14 cellular contexts compared by ENCODE assay signal in the genomic region with DNA sequence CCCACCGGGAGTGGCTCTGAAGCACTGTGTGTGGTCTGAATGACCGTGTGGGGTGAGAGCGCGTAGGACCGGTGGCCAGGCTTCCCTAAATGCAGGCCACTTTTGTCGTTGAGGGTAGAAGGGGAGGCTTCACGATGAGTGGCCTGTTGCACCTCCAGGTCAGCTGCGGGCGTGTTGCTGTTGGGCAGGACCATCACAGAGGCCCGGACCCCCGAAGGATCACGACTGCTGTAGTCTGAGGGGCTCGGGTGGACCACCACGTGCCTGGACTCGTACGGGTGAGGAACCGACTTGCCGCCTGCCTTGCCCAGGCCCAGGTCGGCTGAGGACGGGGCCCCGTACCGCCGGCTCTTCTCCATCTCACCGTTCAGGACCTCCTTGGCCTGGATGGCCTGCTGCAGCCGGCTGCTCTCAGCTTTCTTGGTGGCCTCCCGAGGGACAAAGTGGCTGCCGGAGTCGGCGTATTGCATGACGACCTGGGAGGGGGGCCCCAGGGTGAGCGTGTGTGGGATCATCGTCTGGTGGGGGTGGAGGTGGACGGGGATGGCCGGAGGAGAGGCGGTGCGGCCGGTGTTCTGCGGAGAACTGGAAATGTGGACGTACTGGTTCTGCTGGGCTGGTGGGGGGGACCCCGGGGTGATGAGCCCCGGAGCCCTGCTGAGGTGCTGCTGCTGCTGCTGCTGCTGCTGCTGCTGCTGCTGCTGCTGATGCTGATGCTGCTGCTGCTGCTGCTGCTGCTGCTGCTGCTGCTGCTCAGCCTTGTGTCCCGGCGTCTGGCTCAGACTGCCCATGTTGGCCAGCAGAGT.
DNase-seq lines count a peak whose midpoint lies in the region; ATAC-seq and TF ChIP-seq lines count a peak whose summit lies in the region.
"Had no signal": no experiment of that assay in that cellular context is flagged by ENCODE, and none has a peak within 500 bp of the region (broad histone marks: within the 10 kb centered on the region; RNA-seq: fewer than 3 reads in every experiment).

No MANE protein-coding gene starts in this region.

- H3K27ac ChIP-seq in right cardiac atrium (ENCODE audit: low read length): no peak overlapping the region
- no peak overlapping the region for H3K27ac ChIP-seq in substantia nigra (ENCODE audit: low read depth, low read length, poor library complexity, severe bottlenecking)
- H3K27ac ChIP-seq: HL-60 had no signal

- 95% methylated on average over 43 of the region's 43 CpGs for WGBS in right cardiac atrium

- peak in 2 of 3 donors; percentile 42 to 66 for DNase-seq in right cardiac atrium
- no peak for DNase-seq in left cardiac atrium
- DNase-seq in sciatic nerve (ENCODE audit: low spot score): peak; percentile 55
- no peak for DNase-seq in osteocyte (ENCODE audit: extremely low spot score, unreplicated experiment)
- DNase-seq in substantia nigra (lab: John Stamatoyannopoulos, UW): no peak
- DNase-seq: BE2C; C1 segment of cervical spinal cord; Caco-2; CD4-positive, alpha-beta T cell; GOT3; H9 had no signal

- no peaks in the 10 kb centered on the region for H3K9me3 ChIP-seq in right cardiac atrium (ENCODE audit: control insufficient read depth, low read length)
- H3K9me3 ChIP-seq: BE2C, Caco-2 had no signal

- ATAC-seq in right cardiac atrium (no peak), left cardiac atrium (no peak), sciatic nerve (no peak), HG03108 (IDR thresholded peaks at IDR 0.05; ENCODE audit: unreplicated experiment) (no peak)
- no peak for ATAC-seq in activated T-helper 17 cell treated with anti-CD3 and anti-CD28 coated beads, Interleukin-2, amount 50 U/mL, for 72 hours (replicated peaks)

- H3K27me3 ChIP-seq in right cardiac atrium (ENCODE audit: control insufficient read depth, insufficient read depth): no peaks in the 10 kb centered on the region
- H3K27me3 ChIP-seq: BE2C had no signal

- H3K36me3 Mint-ChIP-seq in activated T-helper 17 cell treated with anti-CD3 and anti-CD28 coated beads, Interleukin-2, amount 50 U/mL, for 72 hours (ENCODE audit: low read depth): peaks cover 57% of the 10 kb centered on the region
- peaks cover 26% of the 10 kb centered on the region for H3K36me3 Mint-ChIP-seq in osteocyte (ENCODE audit: unreplicated experiment)

- intact Hi-C loops in right cardiac atrium (cut with DNase I) (no loop called here), left cardiac atrium (cut with DNase I) (no loop called here), sciatic nerve (cut with DNase I) (loop anchor here (5.0 kb wide), 1 partner anchor 100 kb away; no protein-coding TSS in a partner anchor)

- peaks cover 29% of the 10 kb centered on the region for H3K4me1 Mint-ChIP-seq in activated T-helper 17 cell treated with anti-CD3 and anti-CD28 coated beads, Interleukin-2, amount 50 U/mL, for 72 hours
- peaks cover 11% of the 10 kb centered on the region for H3K4me1 Mint-ChIP-seq in osteocyte (ENCODE audit: unreplicated experiment)

- no peaks in the 10 kb centered on the region for H3K4me1 ChIP-seq in right cardiac atrium (ENCODE audit: control insufficient read depth, insufficient read depth, low read length)

- H3K9me3 Mint-ChIP-seq in activated T-helper 17 cell treated with anti-CD3 and anti-CD28 coated beads, Interleukin-2, amount 50 U/mL, for 72 hours: no peaks in the 10 kb centered on the region
- H3K9me3 Mint-ChIP-seq in osteocyte (ENCODE audit: unreplicated experiment): no peaks in the 10 kb centered on the region
- H3K9me3 Mint-ChIP-seq: CD4-positive, alpha-beta T cell had no signal

- H3K4me3 ChIP-seq in right cardiac atrium (ENCODE audit: low read length): no peak overlapping the region

- no peaks in the 10 kb centered on the region for H3K27me3 Mint-ChIP-seq in activated T-helper 17 cell treated with anti-CD3 and anti-CD28 coated beads, Interleukin-2, amount 50 U/mL, for 72 hours
- no peaks in the 10 kb centered on the region for H3K27me3 Mint-ChIP-seq in osteocyte (ENCODE audit: unreplicated experiment)
- H3K27me3 Mint-ChIP-seq: CD4-positive, alpha-beta T cell had no signal

- no peak overlapping the region for H3K4me3 Mint-ChIP-seq in activated T-helper 17 cell treated with anti-CD3 and anti-CD28 coated beads, Interleukin-2, amount 50 U/mL, for 72 hours
- H3K4me3 Mint-ChIP-seq in osteocyte (ENCODE audit: unreplicated experiment): no peak overlapping the region
- H3K4me3 Mint-ChIP-seq: CD4-positive, alpha-beta T cell; H9 had no signal

- no peak for TF ChIP-seq CTCF in osteocyte (IDR thresholded peaks at IDR 0.05)

- H3K27ac Mint-ChIP-seq in activated T-helper 17 cell treated with anti-CD3 and anti-CD28 coated beads, Interleukin-2, amount 50 U/mL, for 72 hours: peak overlapping the region; percentile 52
- H3K27ac Mint-ChIP-seq in osteocyte (ENCODE audit: unreplicated experiment): no peak overlapping the region
- H3K27ac Mint-ChIP-seq: CD4-positive, alpha-beta T cell; H9 had no signal

Comparison
In these comparisons a context has a peak if more than half of its experiments do, and no peak if none do; other contexts are left out.
1. DNase-seq: peak in right cardiac atrium (2 of 3) and sciatic nerve (single experiment); none in left cardiac atrium (single experiment), osteocyte (single experiment) and substantia nigra (0 of 49).